Comparison of ENCODE assay signal across 1 cellular context in genomic region chr22:19177164-19178064, GRCh38.
A peak's percentile ranks its signal among the peaks of the same experiment; 100 is the strongest.
TF ChIP-seq lines count a peak whose summit lies in the region.

No MANE protein-coding gene starts in this region.

TF ChIP-seq in GM12878, 131 proteins besides CTCF, POLR2A, EP300 and RAD21:
- TF ChIP-seq SRF (IDR thresholded peaks at IDR 0.05; ENCODE audit: low read depth in 2 of 2, low read length in 2 of 2) (no peak), SPI1 (IDR thresholded peaks at IDR 0.05; ENCODE audit: borderline replicate concordance, insufficient read depth, low read depth, low read length) (no peak), BMI1 (IDR thresholded peaks at IDR 0.05; ENCODE audit: borderline replicate concordance) (no peak), POLR2AphosphoS2 (IDR thresholded peaks at IDR 0.05; ENCODE audit: low read depth, low read length) (no peak), SP1 (IDR thresholded peaks at IDR 0.05; ENCODE audit: low read depth, low read length) (no peak), PKNOX1 (IDR thresholded peaks at IDR 0.05) (0 out of 2 replicates have a peak, but pooled peaks have one; percentile 2), ZBTB40 (IDR thresholded peaks at IDR 0.05; ENCODE audit: borderline replicate concordance) (no peak), NBN (IDR thresholded peaks at IDR 0.05) (no peak)
